12 cellular contexts compared by ENCODE assay signal in genomic region chr20:5312518-5312917, GRCh38. TPM values are rescaled to one million over a fixed set of nuclear protein-coding genes. Genes with fewer than 3 reads are reported as not detected.
"Had no signal": no experiment of that assay in that cellular context is flagged by ENCODE, and none has a peak within 500 bp of the region (broad histone marks: within the 10 kb centered on the region; RNA-seq: fewer than 3 reads in every experiment).

No MANE protein-coding gene starts in this region.

- H2AFZ ChIP-seq: GM23248, GM23338 had no signal

- H3K27ac ChIP-seq: GM23248 had no signal

- H3K4me3 ChIP-seq: GM23248, GM23338, HAP-1 had no signal

- H3K4me2 ChIP-seq: GM23338 had no signal

- H3K9ac ChIP-seq: GM23248 had no signal

- H3K9me3 ChIP-seq: HAP-1 had no signal

- H3K36me3 ChIP-seq: HAP-1 had no signal

- H3K4me1 ChIP-seq: HAP-1 had no signal

- ATAC-seq: GM23338, HCT116 had no signal

- FAIRE-seq: H1, H54 had no signal

- DNase-seq: GM23248, GOT3, H7, H9, HCEC 1CT, HFFc6 had no signal

RNA-seq across cellular contexts. Expression of gene PROKR2, which starts 4.2 kb away (rescaled TPM):
- total RNA-seq: GM23248, H4, HFFc6 had no signal
- polyA plus RNA-seq: GM23248 had no signal
